In genomic region chr12:1590083-1590979, GRCh38 we compare ENCODE assay signal across 8 cellular contexts. TPM values are rescaled to one million over a fixed set of nuclear protein-coding genes. Genes with fewer than 3 reads are reported as not detected.
DNase-seq lines count a peak whose midpoint lies in the region; ATAC-seq and TF ChIP-seq lines count a peak whose summit lies in the region.

No MANE protein-coding gene starts in this region.

- WGBS in body of pancreas, 2 donors, result 20 to 24% methylated on average over 12 of the region's 12 CpGs

- TF ChIP-seq CTCF in body of pancreas (IDR thresholded peaks at IDR 0.05), result no peak

- H3K4me3 ChIP-seq in body of pancreas, result no peak overlapping the region

- no peaks in the 10 kb centered on the region for H3K36me3 ChIP-seq in body of pancreas (replicated peaks in 1 of 2; ENCODE audit: insufficient read depth in 1 of 2, low read depth in 2 of 2)

- peaks cover 63% of the 10 kb centered on the region for H3K4me1 ChIP-seq in body of pancreas

- H3K9me3 ChIP-seq in body of pancreas, result no peaks in the 10 kb centered on the region

- ATAC-seq in body of pancreas, result no peak

- no peak overlapping the region for H3K27ac Mint-ChIP-seq in T-helper 1 cell treated with Interleukin-12 subunit alpha and Interleukin-12 subunit beta and Interleukin-4 antibody, amounts not matched to agents 30 μg/mL and 1 μg/mL, for 36 hours

- intact Hi-C loops in body of pancreas (cut with DNase I), result no loop called here

- no peaks in the 10 kb centered on the region for H3K27me3 ChIP-seq in body of pancreas

- no peak for TF ChIP-seq POLR2A in body of pancreas (IDR thresholded peaks at IDR 0.05)

- H3K4me1 Mint-ChIP-seq in T-helper 1 cell treated with Interleukin-12 subunit alpha and Interleukin-12 subunit beta and Interleukin-4 antibody, amounts not matched to agents 30 μg/mL and 1 μg/mL, for 36 hours (ENCODE audit: low read depth), result peaks cover 51% of the 10 kb centered on the region

- DNase-seq in T-helper 1 cell, result no peak
- peak in 2 of 4 donors; percentile 26 to 30 for DNase-seq in body of pancreas
- DNase-seq in islet precursor cell, result peak; percentile 94
- DNase-seq in substantia nigra (lab: John Stamatoyannopoulos, UW), result peak in 39 of 49 donors; percentile 9 to 68 (median 38)
- DNase-seq in SIG-M5 (lab: John Stamatoyannopoulos, UW), result no peak
- no peak for DNase-seq in DMS53 treated with DMSO at 0.1 percent for 48 hours (lab: John Stamatoyannopoulos, UW; ENCODE audit: unreplicated experiment)
- no peak for DNase-seq in NCI-H2171 (lab: John Stamatoyannopoulos, UW)

- H3K9me3 Mint-ChIP-seq in T-helper 1 cell treated with Interleukin-12 subunit alpha and Interleukin-12 subunit beta and Interleukin-4 antibody, amounts not matched to agents 30 μg/mL and 1 μg/mL, for 36 hours, result no peaks in the 10 kb centered on the region

- peak overlapping the region; percentile 74 for H3K4me3 Mint-ChIP-seq in T-helper 1 cell treated with Interleukin-12 subunit alpha and Interleukin-12 subunit beta and Interleukin-4 antibody, amounts not matched to agents 30 μg/mL and 1 μg/mL, for 36 hours

- H3K27me3 Mint-ChIP-seq in T-helper 1 cell treated with Interleukin-12 subunit alpha and Interleukin-12 subunit beta and Interleukin-4 antibody, amounts not matched to agents 30 μg/mL and 1 μg/mL, for 36 hours (ENCODE audit: low read depth), result no peaks in the 10 kb centered on the region

- peaks cover 28% of the 10 kb centered on the region for H3K36me3 Mint-ChIP-seq in T-helper 1 cell treated with Interleukin-12 subunit alpha and Interleukin-12 subunit beta and Interleukin-4 antibody, amounts not matched to agents 30 μg/mL and 1 μg/mL, for 36 hours (ENCODE audit: low read depth)

- H3K27ac ChIP-seq in body of pancreas (peak overlapping the region in 3 of 4 donors; percentile 25 to 69 (median 43)), substantia nigra (ENCODE audit: low read depth, low read length, poor library complexity, severe bottlenecking) (peak overlapping the region; percentile 73)

RNA-seq across cellular contexts. Expression of gene FBXL14, which starts 4.0 kb away (rescaled TPM):
- 1 to 10 TPM; 4.6 to 9.9 TPM for total RNA-seq in body of pancreas

RNA-seq across cellular contexts. Expression of gene WNT5B, which starts 38.7 kb away (rescaled TPM):
- total RNA-seq in body of pancreas, result not detected

Comparison
In these comparisons a context has a peak if more than half of its experiments do, and no peak if none do; other contexts are left out.
1. DNase-seq: peak in islet precursor cell (single experiment) and substantia nigra (39 of 49); none in T-helper 1 cell (0 of 5), SIG-M5 (single experiment), DMS53 treated with DMSO at 0.1 percent for 48 hours (single experiment) and NCI-H2171 (single experiment).